ENCODE assay signal across 1 cellular context in genomic region chr10:26464632-26465280, GRCh38.
TF ChIP-seq lines count a peak whose summit lies in the region.

No MANE protein-coding gene starts in this region.

TF ChIP-seq in WTC11, 78 proteins besides CTCF, POLR2A, EP300 and RAD21 (continued from another document):
- TF ChIP-seq ZNF396 (CRISPR knock-in tag; IDR thresholded peaks at IDR 0.05; ENCODE audit: borderline replicate concordance), result no peak
- no peak for TF ChIP-seq TEAD1 (CRISPR knock-in tag; IDR thresholded peaks at IDR 0.05)
- TF ChIP-seq JUN (CRISPR knock-in tag; IDR thresholded peaks at IDR 0.05), result no peak
- no peak for TF ChIP-seq RELA (CRISPR knock-in tag; IDR thresholded peaks at IDR 0.05; ENCODE audit: borderline replicate concordance)
- TF ChIP-seq CREB1 (CRISPR knock-in tag; IDR thresholded peaks at IDR 0.05), result no peak
- no peak for TF ChIP-seq PRDM15 (CRISPR knock-in tag; IDR thresholded peaks at IDR 0.05)
- TF ChIP-seq, protein P1, sequence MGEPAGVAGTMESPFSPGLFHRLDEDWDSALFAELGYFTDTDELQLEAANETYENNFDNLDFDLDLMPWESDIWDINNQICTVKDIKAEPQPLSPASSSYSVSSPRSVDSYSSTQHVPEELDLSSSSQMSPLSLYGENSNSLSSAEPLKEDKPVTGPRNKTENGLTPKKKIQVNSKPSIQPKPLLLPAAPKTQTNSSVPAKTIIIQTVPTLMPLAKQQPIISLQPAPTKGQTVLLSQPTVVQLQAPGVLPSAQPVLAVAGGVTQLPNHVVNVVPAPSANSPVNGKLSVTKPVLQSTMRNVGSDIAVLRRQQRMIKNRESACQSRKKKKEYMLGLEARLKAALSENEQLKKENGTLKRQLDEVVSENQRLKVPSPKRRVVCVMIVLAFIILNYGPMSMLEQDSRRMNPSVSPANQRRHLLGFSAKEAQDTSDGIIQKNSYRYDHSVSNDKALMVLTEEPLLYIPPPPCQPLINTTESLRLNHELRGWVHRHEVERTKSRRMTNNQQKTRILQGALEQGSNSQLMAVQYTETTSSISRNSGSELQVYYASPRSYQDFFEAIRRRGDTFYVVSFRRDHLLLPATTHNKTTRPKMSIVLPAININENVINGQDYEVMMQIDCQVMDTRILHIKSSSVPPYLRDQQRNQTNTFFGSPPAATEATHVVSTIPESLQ (CRISPR knock-in tag; IDR thresholded peaks at IDR 0.05), result no peak
- TF ChIP-seq PREB (CRISPR knock-in tag; IDR thresholded peaks at IDR 0.05; ENCODE audit: borderline replicate concordance), result no peak
- TF ChIP-seq MAX (CRISPR knock-in tag; IDR thresholded peaks at IDR 0.05), result no peak
- TF ChIP-seq, protein P2, sequence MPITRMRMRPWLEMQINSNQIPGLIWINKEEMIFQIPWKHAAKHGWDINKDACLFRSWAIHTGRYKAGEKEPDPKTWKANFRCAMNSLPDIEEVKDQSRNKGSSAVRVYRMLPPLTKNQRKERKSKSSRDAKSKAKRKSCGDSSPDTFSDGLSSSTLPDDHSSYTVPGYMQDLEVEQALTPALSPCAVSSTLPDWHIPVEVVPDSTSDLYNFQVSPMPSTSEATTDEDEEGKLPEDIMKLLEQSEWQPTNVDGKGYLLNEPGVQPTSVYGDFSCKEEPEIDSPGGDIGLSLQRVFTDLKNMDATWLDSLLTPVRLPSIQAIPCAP (CRISPR knock-in tag; IDR thresholded peaks at IDR 0.05), result no peak
- TF ChIP-seq, protein P3, sequence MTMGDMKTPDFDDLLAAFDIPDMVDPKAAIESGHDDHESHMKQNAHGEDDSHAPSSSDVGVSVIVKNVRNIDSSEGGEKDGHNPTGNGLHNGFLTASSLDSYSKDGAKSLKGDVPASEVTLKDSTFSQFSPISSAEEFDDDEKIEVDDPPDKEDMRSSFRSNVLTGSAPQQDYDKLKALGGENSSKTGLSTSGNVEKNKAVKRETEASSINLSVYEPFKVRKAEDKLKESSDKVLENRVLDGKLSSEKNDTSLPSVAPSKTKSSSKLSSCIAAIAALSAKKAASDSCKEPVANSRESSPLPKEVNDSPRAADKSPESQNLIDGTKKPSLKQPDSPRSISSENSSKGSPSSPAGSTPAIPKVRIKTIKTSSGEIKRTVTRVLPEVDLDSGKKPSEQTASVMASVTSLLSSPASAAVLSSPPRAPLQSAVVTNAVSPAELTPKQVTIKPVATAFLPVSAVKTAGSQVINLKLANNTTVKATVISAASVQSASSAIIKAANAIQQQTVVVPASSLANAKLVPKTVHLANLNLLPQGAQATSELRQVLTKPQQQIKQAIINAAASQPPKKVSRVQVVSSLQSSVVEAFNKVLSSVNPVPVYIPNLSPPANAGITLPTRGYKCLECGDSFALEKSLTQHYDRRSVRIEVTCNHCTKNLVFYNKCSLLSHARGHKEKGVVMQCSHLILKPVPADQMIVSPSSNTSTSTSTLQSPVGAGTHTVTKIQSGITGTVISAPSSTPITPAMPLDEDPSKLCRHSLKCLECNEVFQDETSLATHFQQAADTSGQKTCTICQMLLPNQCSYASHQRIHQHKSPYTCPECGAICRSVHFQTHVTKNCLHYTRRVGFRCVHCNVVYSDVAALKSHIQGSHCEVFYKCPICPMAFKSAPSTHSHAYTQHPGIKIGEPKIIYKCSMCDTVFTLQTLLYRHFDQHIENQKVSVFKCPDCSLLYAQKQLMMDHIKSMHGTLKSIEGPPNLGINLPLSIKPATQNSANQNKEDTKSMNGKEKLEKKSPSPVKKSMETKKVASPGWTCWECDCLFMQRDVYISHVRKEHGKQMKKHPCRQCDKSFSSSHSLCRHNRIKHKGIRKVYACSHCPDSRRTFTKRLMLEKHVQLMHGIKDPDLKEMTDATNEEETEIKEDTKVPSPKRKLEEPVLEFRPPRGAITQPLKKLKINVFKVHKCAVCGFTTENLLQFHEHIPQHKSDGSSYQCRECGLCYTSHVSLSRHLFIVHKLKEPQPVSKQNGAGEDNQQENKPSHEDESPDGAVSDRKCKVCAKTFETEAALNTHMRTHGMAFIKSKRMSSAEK (CRISPR knock-in tag; IDR thresholded peaks at IDR 0.05; ENCODE audit: borderline replicate concordance), result no peak
- TF ChIP-seq FOXK1 (CRISPR knock-in tag; IDR thresholded peaks at IDR 0.05), result no peak
- TF ChIP-seq ZNF232 (CRISPR knock-in tag; IDR thresholded peaks at IDR 0.05), result no peak
- TF ChIP-seq E2F4 (CRISPR knock-in tag; IDR thresholded peaks at IDR 0.05; ENCODE audit: borderline replicate concordance, low read depth), result no peak
- no peak for TF ChIP-seq NR1H2 (CRISPR knock-in tag; IDR thresholded peaks at IDR 0.05)
- TF ChIP-seq IRF2 (CRISPR knock-in tag; IDR thresholded peaks at IDR 0.05; ENCODE audit: borderline replicate concordance, low read depth), result no peak
- TF ChIP-seq STAT6 (CRISPR knock-in tag; conservative IDR thresholded peaks at IDR 0.05; ENCODE audit: low read depth), result no peak
